Comparison of ENCODE assay signal across 1 cellular context in the genomic region with DNA sequence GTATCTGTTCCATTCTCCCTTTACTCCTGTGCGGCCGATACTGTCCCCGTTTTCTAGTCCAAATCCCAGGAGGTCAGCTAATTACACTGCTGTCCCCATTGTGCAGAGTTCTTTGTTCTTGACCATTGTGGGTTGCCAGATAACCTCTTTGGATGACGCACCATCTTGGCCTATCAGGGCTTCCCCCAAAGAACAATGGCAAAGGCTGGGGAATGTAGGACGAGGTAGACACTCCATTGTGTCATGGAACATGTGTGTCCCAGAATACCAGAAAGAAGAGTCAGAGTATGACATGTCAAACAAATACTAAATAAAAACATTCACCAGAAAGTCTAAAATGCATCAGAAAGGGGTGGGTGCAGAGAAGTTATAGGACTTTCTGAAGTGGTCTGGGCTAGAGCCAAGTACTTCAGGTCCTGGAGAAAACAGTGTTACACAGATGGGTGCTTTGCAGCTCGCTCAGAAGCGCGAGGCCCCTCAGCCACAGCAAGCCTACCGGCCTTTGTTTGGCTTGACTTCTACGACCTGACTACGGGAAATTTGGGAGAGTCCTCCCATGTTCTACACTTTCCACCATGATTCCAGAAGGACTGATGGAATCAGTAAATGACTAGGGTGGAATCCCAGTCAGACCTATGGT.
TF ChIP-seq lines count a peak whose summit lies in the region.

No MANE protein-coding gene starts in this region.

TF ChIP-seq in GM23338, 12 proteins besides CTCF, POLR2A, EP300 and RAD21 (continued from another document):
- TF ChIP-seq ZNF462 (CRISPR knock-in tag; IDR thresholded peaks at IDR 0.05) (no peak), POLR2AphosphoS5 (IDR thresholded peaks at IDR 0.05; ENCODE audit: low read depth) (no peak), ZNF114 (CRISPR knock-in tag; IDR thresholded peaks at IDR 0.05) (no peak), STAT1 (IDR thresholded peaks at IDR 0.05; ENCODE audit: unreplicated experiment) (no peak)
TF ChIP-seq in GM23338: peak in this region for 0.
